In genomic region chr1:86395771-86396502, GRCh38 we compare ENCODE assay signal across 8 cellular contexts. TPM values are rescaled to one million over a fixed set of nuclear protein-coding genes. Genes with fewer than 3 reads are reported as not detected.
DNase-seq lines count a peak whose midpoint lies in the region; ATAC-seq, FAIRE-seq and TF ChIP-seq lines count a peak whose summit lies in the region.

Gene ODF2L, minus strand, starts transcription at chr1:86396323. Its CDS starts 9,296 bp downstream, at chr1:86387027.

- peak within 1 kb of the TSS; percentile 97 for H3K4me3 ChIP-seq in ACC112 (ENCODE audit: low read depth, low read length)
- peak within 1 kb of the TSS; percentile 89 for H3K4me3 ChIP-seq in WI38 (ENCODE audit: low read depth, low read length)
- peak within 1 kb of the TSS; percentile 77 for H3K4me3 ChIP-seq in bronchial epithelial cell (ENCODE audit: low read depth, low read length)
- peak within 1 kb of the TSS; percentile 82 for H3K4me3 ChIP-seq in smooth muscle cell

- no peak for FAIRE-seq in bronchial epithelial cell (lab: Jason Lieb, UNC)

- H4K20me1 ChIP-seq in smooth muscle cell (ENCODE audit: low read depth), result peaks cover 4% of the 10 kb centered on the region

- H3K4me2 ChIP-seq in smooth muscle cell, result peak within 1 kb of the TSS; percentile 89

- no peak for TF ChIP-seq CTCF in WI38 (IDR thresholded peaks at IDR 0.05; ENCODE audit: low read depth, low read length)
- no peak for TF ChIP-seq CTCF in bronchial epithelial cell (IDR thresholded peaks at IDR 0.05; ENCODE audit: insufficient read depth, low read length, severe bottlenecking)
- TF ChIP-seq CTCF in smooth muscle cell (IDR thresholded peaks at IDR 0.05; ENCODE audit: borderline replicate concordance, insufficient read depth, poor library complexity, severe bottlenecking), result no peak

- H3K79me2 ChIP-seq in ACC112 (ENCODE audit: control insufficient read depth, insufficient read depth, low read length, unreplicated experiment) (peaks cover 38% of the 10 kb centered on the region), smooth muscle cell (ENCODE audit: low read depth) (peaks cover 51% of the 10 kb centered on the region)

- peak within 1 kb of the TSS; percentile 83 for H3K9ac ChIP-seq in smooth muscle cell (ENCODE audit: low read depth)

- no peaks in the 10 kb centered on the region for H3F3A ChIP-seq in smooth muscle cell (ENCODE audit: low read depth)

- H3K27ac ChIP-seq in ACC112 (ENCODE audit: low read depth, low read length) (peak within 1 kb of the TSS; percentile 57), smooth muscle cell (ENCODE audit: low read depth) (peak within 1 kb of the TSS; percentile 48)

- no peaks in the 10 kb centered on the region for H3K9me3 ChIP-seq in smooth muscle cell (replicated peaks; ENCODE audit: low read depth)

- under 1% methylated on average over 52 of the region's 55 CpGs for WGBS in smooth muscle cell (ENCODE audit: low lambda C conversion rate)

- H3K36me3 ChIP-seq in ACC112 (ENCODE audit: insufficient read depth, low read length), result no peaks in the 10 kb centered on the region
- no peaks in the 10 kb centered on the region for H3K36me3 ChIP-seq in bronchial epithelial cell (ENCODE audit: control insufficient read depth, insufficient read depth, low read length)
- no peaks in the 10 kb centered on the region for H3K36me3 ChIP-seq in smooth muscle cell (ENCODE audit: low read depth)

- H2AFZ ChIP-seq in ACC112 (ENCODE audit: low read length, unreplicated experiment) (peak within 1 kb of the TSS; percentile 95), smooth muscle cell (ENCODE audit: low read depth) (peak within 1 kb of the TSS; percentile 91)

- H3K27me3 ChIP-seq in ACC112 (ENCODE audit: insufficient read depth, low read length) (no peaks in the 10 kb centered on the region), bronchial epithelial cell (ENCODE audit: control insufficient read depth, insufficient read depth, low read length) (no peaks in the 10 kb centered on the region), smooth muscle cell (ENCODE audit: low read depth) (peaks cover 16% of the 10 kb centered on the region)

- ATAC-seq in GM18907 (IDR thresholded peaks at IDR 0.05; ENCODE audit: unreplicated experiment) (peak; percentile 100), HG03159 (IDR thresholded peaks at IDR 0.05; ENCODE audit: unreplicated experiment) (peak; percentile 100)

- peaks cover 20% of the 10 kb centered on the region for H3K4me1 ChIP-seq in ACC112 (ENCODE audit: control insufficient read depth, insufficient read depth, low read length, unreplicated experiment)
- H3K4me1 ChIP-seq in smooth muscle cell (ENCODE audit: low read depth), result peaks cover 17% of the 10 kb centered on the region

- DNase-seq in NCI-H2227 treated with DMSO at 0.1 percent for 48 hours (lab: John Stamatoyannopoulos, UW) (peak; percentile 89), bronchial epithelial cell (ENCODE audit: low read depth) (peak; percentile 76), iPS-NIHi7 (ENCODE audit: extremely low spot score) (peak; percentile 92), smooth muscle cell (lab: John Stamatoyannopoulos, UW; ENCODE audit: unreplicated experiment) (peak; percentile 61)

RNA-seq across cellular contexts. Expression of gene ODF2L, which starts in this region (rescaled TPM):
- total RNA-seq in bronchial epithelial cell (13.4 and 18.2 TPM in 2 replicates), smooth muscle cell (58.4 and 95.9 TPM in 2 replicates)
- 31.2 and 36.4 TPM in 2 replicates for polyA plus RNA-seq in smooth muscle cell

Comparison
In these comparisons a context has a peak if more than half of its experiments do, and no peak if none do; other contexts are left out.
1. Peak in every context shown above with its lines: DNase-seq, ATAC-seq, H3K4me3 ChIP-seq and H3K27ac ChIP-seq.